8 cellular contexts compared by ENCODE assay signal in genomic region chr6:26232950-26233607, GRCh38.
DNase-seq lines count a peak whose midpoint lies in the region; ATAC-seq and TF ChIP-seq lines count a peak whose summit lies in the region.

No MANE protein-coding gene starts in this region.

- H3K36me3 ChIP-seq in HUES48 (ENCODE audit: control insufficient read depth, insufficient read depth, low read length): no peaks in the 10 kb centered on the region

- H3K27me3 ChIP-seq in HUES48 (ENCODE audit: control insufficient read depth, insufficient read depth, low read length): no peaks in the 10 kb centered on the region

- TF ChIP-seq CTCF in fibroblast of villous mesenchyme (IDR thresholded peaks at IDR 0.05; ENCODE audit: insufficient read depth, low read depth, low read length): no peak

- H3K9me3 ChIP-seq in HUES48 (ENCODE audit: control insufficient read depth, insufficient read depth, low read length): no peaks in the 10 kb centered on the region

- H3K4me1 ChIP-seq in HUES48 (ENCODE audit: control insufficient read depth, insufficient read depth, low read length): peaks cover 12% of the 10 kb centered on the region; the same call in 1 of the 2 replicates

- peak; percentile 56 for DNase-seq in activated T-cell treated with anti-CD3 and anti-CD28 coated beads, Interleukin-2, amount 50 U/mL, for 1 hour
- DNase-seq in fibroblast of villous mesenchyme (ENCODE audit: low read depth) (peak; percentile 64), skeletal muscle cell (ENCODE audit: low read depth) (no peak), NCI-H524 (lab: John Stamatoyannopoulos, UW) (no peak), NCI-H1092 treated with DMSO at 0.1 percent for 48 hours (lab: John Stamatoyannopoulos, UW) (no peak), T1000 (lab: John Stamatoyannopoulos, UW) (no peak)

- H3K9ac ChIP-seq in HUES48 (ENCODE audit: low read depth, low read length): peak overlapping the region; percentile 96

- H3K4me3 ChIP-seq in HUES48 (ENCODE audit: low read depth, low read length) (peak overlapping the region; percentile 74), fibroblast of villous mesenchyme (ENCODE audit: low read depth, low read length) (peak overlapping the region; percentile 61), skeletal muscle cell (ENCODE audit: low read depth, low read length) (peak overlapping the region; percentile 55)

- ATAC-seq in GM18907 (IDR thresholded peaks at IDR 0.05; ENCODE audit: unreplicated experiment): peak; percentile 18

- H3K27ac ChIP-seq in HUES48 (ENCODE audit: low read depth, low read length): peak overlapping the region; percentile 90

Comparison
In these comparisons a context has a peak if more than half of its experiments do, and no peak if none do; other contexts are left out.
1. DNase-seq: peak in activated T-cell treated with anti-CD3 and anti-CD28 coated beads, Interleukin-2, amount 50 U/mL, for 1 hour (single experiment) and fibroblast of villous mesenchyme (single experiment); none in skeletal muscle cell (single experiment), NCI-H524 (0 of 2), NCI-H1092 treated with DMSO at 0.1 percent for 48 hours (single experiment) and T1000 (single experiment).
2. Peak in every context shown above with its lines, with median percentiles within 50 percentile points of each other: H3K4me3 ChIP-seq.